23 cellular contexts compared by ENCODE assay signal in genomic region chr2:25262288-25262687, GRCh38.
DNase-seq lines count a peak whose midpoint lies in the region; ATAC-seq and TF ChIP-seq lines count a peak whose summit lies in the region.
"Had no signal": no experiment of that assay in that cellular context is flagged by ENCODE, and none has a peak within 500 bp of the region (broad histone marks: within the 10 kb centered on the region; RNA-seq: fewer than 3 reads in every experiment).

No MANE protein-coding gene starts in this region.

- no peak for ATAC-seq in WTC11
- ATAC-seq in stimulated activated naive CD8-positive, alpha-beta T cell treated with anti-CD3 and anti-CD28 coated beads, Interleukin-15, amount 100 ng/mL, for 72 hours = no peak
- ATAC-seq: A549, right lobe of liver had no signal

- H3K27me3 ChIP-seq in trophoblast cell (ENCODE audit: insufficient read depth, low read length) (no peaks in the 10 kb centered on the region), suprapubic skin (no peaks in the 10 kb centered on the region)
- H3K27me3 ChIP-seq: right lobe of liver, testis, vagina had no signal

- no peak overlapping the region for H2BK5ac ChIP-seq in trophoblast cell (ENCODE audit: low read depth, low read length, poor library complexity)

- POLR2A ChIA-PET in activated CD4-positive, alpha-beta memory T cell treated with anti-CD3 and anti-CD28 coated beads, Interleukin-2, amount 10 ng/mL, durations not matched to agents 7 days and 5 days (lab: Charles Lee) = interaction anchor here (0.7 to 0.8 kb wide), 2 partner anchors 11 to 15 kb away, joined by 3 read pairs; no protein-coding TSS in a partner anchor
- POLR2A ChIA-PET in activated CD4-positive, alpha-beta memory T cell treated with anti-CD3 and anti-CD28 coated beads for 36 hours (lab: Charles Lee) = no interaction called here
- POLR2A ChIA-PET in WTC11 (lab: Charles Lee) = no interaction called here

- no peak overlapping the region for H4K8ac ChIP-seq in trophoblast cell (ENCODE audit: low read depth, low read length)

- H3K9me3 ChIP-seq in trophoblast cell (ENCODE audit: insufficient read depth, low read depth, low read length) = no peaks in the 10 kb centered on the region
- H3K9me3 ChIP-seq in suprapubic skin = no peaks in the 10 kb centered on the region
- H3K9me3 ChIP-seq: A549, right lobe of liver, testis, vagina had no signal

- H3K36me3 Mint-ChIP-seq in activated CD4-positive, alpha-beta memory T cell treated with anti-CD3 and anti-CD28 coated beads, Interleukin-2, amount 10 ng/mL, durations not matched to agents 7 days and 5 days (ENCODE audit: low read depth) = peaks cover 10% of the 10 kb centered on the region
- peaks cover 17% of the 10 kb centered on the region for H3K36me3 Mint-ChIP-seq in activated CD4-positive, alpha-beta memory T cell treated with anti-CD3 and anti-CD28 coated beads for 36 hours
- H3K36me3 Mint-ChIP-seq in WTC11 = no peaks in the 10 kb centered on the region

- no peak for DNase-seq in activated CD4-positive, alpha-beta memory T cell treated with anti-CD3 and anti-CD28 coated beads, Interleukin-2, amount 10 ng/mL, durations not matched to agents 7 days and 5 days
- DNase-seq in activated CD4-positive, alpha-beta memory T cell treated with anti-CD3 and anti-CD28 coated beads for 36 hours = no peak
- DNase-seq in WTC11 (ENCODE audit: low spot score) (no peak), caudate nucleus (lab: John Stamatoyannopoulos, UW) (no peak), trophoblast cell (no peak), NCI-H524 (lab: John Stamatoyannopoulos, UW) (no peak), suprapubic skin (ENCODE audit: low spot score in 2 of 2) (no peak)
- DNase-seq in stimulated activated naive CD8-positive, alpha-beta T cell treated with anti-CD3 and anti-CD28 coated beads, Interleukin-15, amount 100 ng/mL, for 72 hours = no peak
- DNase-seq: activated CD8-positive, alpha-beta memory T cell treated with anti-CD3 and anti-CD28 coated beads for 24 hours; activated naive CD4-positive, alpha-beta T cell; activated T-cell treated with anti-CD3 and anti-CD28 coated beads, Interleukin-2, amount 50 U/mL, for 1 hour; aorta; central memory CD4-positive, alpha-beta T cell; COR-L47; NCI-H1694; NCI-H524 treated with DMSO at 0.1 percent for 48 hours; right lobe of liver; SHP77; stimulated activated CD4-positive, alpha-beta T cell treated with anti-CD3 and anti-CD28 coated beads, Interleukin-4, amount 100 ng/mL, for 1 hour; testis had no signal

- H3K4me2 ChIP-seq in trophoblast cell (ENCODE audit: low read length) = no peak overlapping the region
- H3K4me2 ChIP-seq: A549 had no signal

- no CpG with 5 or more reads among the region's 1 CpG for WGBS in trophoblast cell (ENCODE audit: extremely low coverage, insufficient coverage, insufficient read length)
- 91% methylated on average over 1 of the region's 1 CpG for WGBS in suprapubic skin

- no peak overlapping the region for H2BK120ac ChIP-seq in trophoblast cell (ENCODE audit: insufficient read depth, low read length, poor library complexity)

- peaks cover 3% of the 10 kb centered on the region for H3K4me1 Mint-ChIP-seq in activated CD4-positive, alpha-beta memory T cell treated with anti-CD3 and anti-CD28 coated beads, Interleukin-2, amount 10 ng/mL, durations not matched to agents 7 days and 5 days
- peaks cover 12% of the 10 kb centered on the region for H3K4me1 Mint-ChIP-seq in activated CD4-positive, alpha-beta memory T cell treated with anti-CD3 and anti-CD28 coated beads for 36 hours (ENCODE audit: low read depth)
- H3K4me1 Mint-ChIP-seq in WTC11 = peaks cover 68% of the 10 kb centered on the region
- peaks cover 54% of the 10 kb centered on the region for H3K4me1 Mint-ChIP-seq in stimulated activated naive CD8-positive, alpha-beta T cell treated with anti-CD3 and anti-CD28 coated beads, Interleukin-15, amount 100 ng/mL, for 72 hours

- H2BK12ac ChIP-seq in trophoblast cell (ENCODE audit: low read length) = no peak overlapping the region

- H3K36me3 ChIP-seq in trophoblast cell (ENCODE audit: control insufficient read depth in 1 of 2, insufficient read depth in 2 of 2, low read length in 2 of 2) = no peaks in the 10 kb centered on the region
- H3K36me3 ChIP-seq in suprapubic skin = peaks cover 12% of the 10 kb centered on the region
- H3K36me3 ChIP-seq: right lobe of liver had no signal

- intact Hi-C loops in activated CD4-positive, alpha-beta memory T cell treated with anti-CD3 and anti-CD28 coated beads for 36 hours (cut with micrococcal nuclease) = no loop called here

- H3K27me3 Mint-ChIP-seq in activated CD4-positive, alpha-beta memory T cell treated with anti-CD3 and anti-CD28 coated beads, Interleukin-2, amount 10 ng/mL, durations not matched to agents 7 days and 5 days = no peaks in the 10 kb centered on the region
- no peaks in the 10 kb centered on the region for H3K27me3 Mint-ChIP-seq in activated CD4-positive, alpha-beta memory T cell treated with anti-CD3 and anti-CD28 coated beads for 36 hours
- H3K27me3 Mint-ChIP-seq in WTC11 (ENCODE audit: low read depth) = no peaks in the 10 kb centered on the region
- H3K27me3 Mint-ChIP-seq in stimulated activated naive CD8-positive, alpha-beta T cell treated with anti-CD3 and anti-CD28 coated beads, Interleukin-15, amount 100 ng/mL, for 72 hours = no peaks in the 10 kb centered on the region

- H3K9me3 Mint-ChIP-seq in activated CD4-positive, alpha-beta memory T cell treated with anti-CD3 and anti-CD28 coated beads, Interleukin-2, amount 10 ng/mL, durations not matched to agents 7 days and 5 days = no peaks in the 10 kb centered on the region
- no peaks in the 10 kb centered on the region for H3K9me3 Mint-ChIP-seq in activated CD4-positive, alpha-beta memory T cell treated with anti-CD3 and anti-CD28 coated beads for 36 hours
- no peaks in the 10 kb centered on the region for H3K9me3 Mint-ChIP-seq in WTC11
- no peaks in the 10 kb centered on the region for H3K9me3 Mint-ChIP-seq in stimulated activated naive CD8-positive, alpha-beta T cell treated with anti-CD3 and anti-CD28 coated beads, Interleukin-15, amount 100 ng/mL, for 72 hours

- no peak overlapping the region for H2AK5ac ChIP-seq in trophoblast cell (ENCODE audit: low read length)

- H3K4me3 Mint-ChIP-seq in activated CD4-positive, alpha-beta memory T cell treated with anti-CD3 and anti-CD28 coated beads, Interleukin-2, amount 10 ng/mL, durations not matched to agents 7 days and 5 days = no peak overlapping the region
- no peak overlapping the region for H3K4me3 Mint-ChIP-seq in activated CD4-positive, alpha-beta memory T cell treated with anti-CD3 and anti-CD28 coated beads for 36 hours
- H3K4me3 Mint-ChIP-seq in WTC11 = no peak overlapping the region
- H3K4me3 Mint-ChIP-seq in stimulated activated naive CD8-positive, alpha-beta T cell treated with anti-CD3 and anti-CD28 coated beads, Interleukin-15, amount 100 ng/mL, for 72 hours = no peak overlapping the region

- H3K18ac ChIP-seq in trophoblast cell (ENCODE audit: low read length) = no peak overlapping the region

- H3K27ac ChIP-seq in caudate nucleus (ENCODE audit: low read depth, low read length) (peak overlapping the region; percentile 44), trophoblast cell (ENCODE audit: low read depth, low read length) (no peak overlapping the region), suprapubic skin (no peak overlapping the region)
- H3K27ac ChIP-seq: A549, right lobe of liver, testis, vagina had no signal

- no peak overlapping the region for H3K4me3 ChIP-seq in trophoblast cell (ENCODE audit: low read depth, low read length)
- H3K4me3 ChIP-seq in suprapubic skin = no peak overlapping the region
- H3K4me3 ChIP-seq: A549, lung, right lobe of liver, testis, vagina had no signal

- peaks cover 8% of the 10 kb centered on the region in 2 experiments for H3K4me1 ChIP-seq in trophoblast cell (ENCODE audit: control insufficient read depth in 1 of 2, insufficient read depth in 2 of 2, low read length in 2 of 2)
- H3K4me1 ChIP-seq in suprapubic skin = peaks cover 12% of the 10 kb centered on the region
- H3K4me1 ChIP-seq: A549, right lobe of liver had no signal

- H4K91ac ChIP-seq in trophoblast cell (ENCODE audit: low read depth, low read length) = no peak overlapping the region

- no peaks in the 10 kb centered on the region for H3K79me1 ChIP-seq in trophoblast cell (ENCODE audit: low read length)

- no peak for TF ChIP-seq POLR2A in suprapubic skin (IDR thresholded peaks at IDR 0.05)

- H3K14ac ChIP-seq in trophoblast cell (ENCODE audit: low read length) = no peak overlapping the region

- TF ChIP-seq CTCF in WTC11 (IDR thresholded peaks at IDR 0.05) = no peak
- TF ChIP-seq CTCF in suprapubic skin (IDR thresholded peaks at IDR 0.05) = no peak

- H2AFZ ChIP-seq in trophoblast cell (ENCODE audit: insufficient read depth, low read length, poor library complexity) = no peak overlapping the region

- no peak overlapping the region for H4K12ac ChIP-seq in trophoblast cell (ENCODE audit: low read depth, low read length)

- peak overlapping the region; percentile 8 for H3K27ac Mint-ChIP-seq in activated CD4-positive, alpha-beta memory T cell treated with anti-CD3 and anti-CD28 coated beads, Interleukin-2, amount 10 ng/mL, durations not matched to agents 7 days and 5 days
- H3K27ac Mint-ChIP-seq in activated CD4-positive, alpha-beta memory T cell treated with anti-CD3 and anti-CD28 coated beads for 36 hours = no peak overlapping the region
- peak overlapping the region; percentile 48; the same call in 1 of the 2 replicates for H3K27ac Mint-ChIP-seq in WTC11
- peak overlapping the region; percentile 32 to 33 for H3K27ac Mint-ChIP-seq in stimulated activated naive CD8-positive, alpha-beta T cell treated with anti-CD3 and anti-CD28 coated beads, Interleukin-15, amount 100 ng/mL, for 72 hours

- TF ChIP-seq EP300 in suprapubic skin (IDR thresholded peaks at IDR 0.05) = no peak

- no peak overlapping the region for H3K9ac ChIP-seq in trophoblast cell (ENCODE audit: low read length)

- H3K79me2 ChIP-seq in trophoblast cell (ENCODE audit: control insufficient read depth, insufficient read depth, low read length, poor library complexity) = no peaks in the 10 kb centered on the region

- no peak overlapping the region for H3K23ac ChIP-seq in trophoblast cell (ENCODE audit: low read length)

- CTCF ChIA-PET in activated CD4-positive, alpha-beta memory T cell treated with anti-CD3 and anti-CD28 coated beads, Interleukin-2, amount 10 ng/mL, durations not matched to agents 7 days and 5 days (lab: Charles Lee) = no interaction called here
- CTCF ChIA-PET in activated CD4-positive, alpha-beta memory T cell treated with anti-CD3 and anti-CD28 coated beads for 36 hours (lab: Charles Lee) = interaction anchor here (0.6 kb wide), 1 partner anchor 853 kb away, joined by 3 read pairs; no protein-coding TSS in a partner anchor
- CTCF ChIA-PET in WTC11 (lab: Charles Lee) = interaction anchor here (0.7 kb wide), 1 partner anchor 27 kb away, joined by 4 read pairs; no protein-coding TSS in a partner anchor

- no peak overlapping the region for H3K4ac ChIP-seq in trophoblast cell (ENCODE audit: low read depth, low read length)

TF ChIP-seq in WTC11, 78 proteins besides CTCF, POLR2A, EP300 and RAD21 (continues in another document):
- no peak for TF ChIP-seq SMAD3 (CRISPR knock-in tag; IDR thresholded peaks at IDR 0.05; ENCODE audit: borderline replicate concordance)
